ENCODE assay signal across 9 cellular contexts in genomic region chr6:152981219-152981618, GRCh38. TPM values are rescaled to one million over a fixed set of nuclear protein-coding genes. Genes with fewer than 3 reads are reported as not detected.
A peak's percentile ranks its signal among the peaks of the same experiment; 100 is the strongest.
DNase-seq lines count a peak whose midpoint lies in the region; ATAC-seq, FAIRE-seq and TF ChIP-seq lines count a peak whose summit lies in the region.
"Had no signal": no experiment of that assay in that cellular context is flagged by ENCODE, and none has a peak within 500 bp of the region (broad histone marks: within the 10 kb centered on the region; RNA-seq: fewer than 3 reads in every experiment).

No MANE protein-coding gene starts in this region.

- H3K4me1 ChIP-seq in ACC112 (ENCODE audit: control insufficient read depth, insufficient read depth, low read length, unreplicated experiment) (peaks cover 46% of the 10 kb centered on the region), uterus (peaks cover 0 to 11% of the 10 kb centered on the region in 2 donors)

- no peak overlapping the region for H2AFZ ChIP-seq in ACC112 (ENCODE audit: low read length, unreplicated experiment)
- no peak overlapping the region for H2AFZ ChIP-seq in SU-DHL-6 (ENCODE audit: low read depth, low read length, severe bottlenecking)

- no peak for FAIRE-seq in frontal cortex (lab: Jason Lieb, UNC)

- H3K27me3 ChIP-seq in ACC112 (ENCODE audit: insufficient read depth, low read length) (no peaks in the 10 kb centered on the region), GM06990 (replicated peaks; ENCODE audit: control insufficient read depth, insufficient read depth, low read length) (no peaks in the 10 kb centered on the region), SU-DHL-6 (ENCODE audit: low read length) (no peaks in the 10 kb centered on the region), uterus (no peaks in the 10 kb centered on the region)

- H3K27ac ChIP-seq in ACC112 (ENCODE audit: low read depth, low read length) (0 out of 2 replicates have a peak overlapping the region, but pooled peaks have one; percentile 67), SU-DHL-6 (ENCODE audit: low read depth, low read length) (peak overlapping the region; percentile 95; the same call in 1 of the 2 replicates), uterus (no peak overlapping the region)

- no peak for ATAC-seq in GM18909 (IDR thresholded peaks at IDR 0.05; ENCODE audit: poor library complexity, unreplicated experiment)

- peaks cover 91% of the 10 kb centered on the region for H3K79me2 ChIP-seq in ACC112 (ENCODE audit: control insufficient read depth, insufficient read depth, low read length, unreplicated experiment)
- H3K79me2 ChIP-seq in SU-DHL-6 (ENCODE audit: insufficient read depth, low read length): peaks cover 92% of the 10 kb centered on the region

- H3K9ac ChIP-seq in SU-DHL-6 (ENCODE audit: low read length): peak overlapping the region; percentile 100

- no peak for DNase-seq in GM06990 (ENCODE audit: extremely low read depth, insufficient read length)
- DNase-seq in fibroblast of villous mesenchyme (ENCODE audit: low read depth): no peak
- no peak for DNase-seq in uterus
- DNase-seq in frontal cortex (ENCODE audit: low spot score in 2 of 2): no peak
- no peak for DNase-seq in NOMO-1 treated with DMSO at 0.1 percent for 48 hours (lab: John Stamatoyannopoulos, UW; ENCODE audit: unreplicated experiment)
- DNase-seq: GDM1 had no signal

- H3F3A ChIP-seq in SU-DHL-6 (ENCODE audit: insufficient read depth): peaks cover 36% of the 10 kb centered on the region

- H3K9me2 ChIP-seq in SU-DHL-6 (replicated peaks; ENCODE audit: insufficient read depth, low read length): no peaks in the 10 kb centered on the region

- H3K9me3 ChIP-seq in SU-DHL-6 (ENCODE audit: insufficient read depth, low read length): no peaks in the 10 kb centered on the region
- no peaks in the 10 kb centered on the region for H3K9me3 ChIP-seq in uterus

- TF ChIP-seq POLR2A in uterus (IDR thresholded peaks at IDR 0.05): no peak

- peaks cover 8% of the 10 kb centered on the region; the same call in 1 of the 2 replicates for H3K36me3 ChIP-seq in ACC112 (ENCODE audit: insufficient read depth, low read length)
- peaks cover 2% of the 10 kb centered on the region; the same call in 1 of the 2 replicates for H3K36me3 ChIP-seq in GM06990 (ENCODE audit: control insufficient read depth, insufficient read depth, low read length)
- peaks cover 51% of the 10 kb centered on the region for H3K36me3 ChIP-seq in SU-DHL-6 (ENCODE audit: low read length)
- no peaks in the 10 kb centered on the region for H3K36me3 ChIP-seq in uterus

- intact Hi-C loops in uterus (cut with DNase I; ENCODE audit: low total_unique reads): no loop called here

- TF ChIP-seq CTCF in GM06990 (IDR thresholded peaks at IDR 0.05; ENCODE audit: insufficient read depth, low read length, poor library complexity, severe bottlenecking): no peak
- no peak for TF ChIP-seq CTCF in SU-DHL-6 (IDR thresholded peaks at IDR 0.05; ENCODE audit: insufficient read depth, low read length, poor library complexity, severe bottlenecking)
- no peak for TF ChIP-seq CTCF in fibroblast of villous mesenchyme (IDR thresholded peaks at IDR 0.05; ENCODE audit: insufficient read depth, low read depth, low read length)
- TF ChIP-seq CTCF in uterus (IDR thresholded peaks at IDR 0.05): no peak

- H4K20me1 ChIP-seq in SU-DHL-6 (ENCODE audit: low read depth, low read length): peaks cover 53% of the 10 kb centered on the region

- peak overlapping the region; percentile 97 for H3K4me2 ChIP-seq in SU-DHL-6 (ENCODE audit: low read depth, low read length, poor library complexity, severe bottlenecking)

- H3K4me3 ChIP-seq in ACC112 (ENCODE audit: low read depth, low read length) (peak overlapping the region; percentile 98), GM06990 (replicated peaks; ENCODE audit: low read depth, low read length) (peak overlapping the region; percentile 88), SU-DHL-6 (ENCODE audit: insufficient read depth, low read length, poor library complexity, severe bottlenecking) (peak overlapping the region; percentile 88), fibroblast of villous mesenchyme (ENCODE audit: low read depth, low read length) (peak overlapping the region; percentile 85), uterus (no peak overlapping the region)

RNA-seq across cellular contexts. Expression of gene FBXO5, which starts 1.6 kb away (rescaled TPM):
- total RNA-seq in fibroblast of villous mesenchyme: 15.5 and 22.5 TPM in 2 replicates
- 10 to 100 TPM in 1 of 4 donors, 1 to 10 TPM in 3; 1.8 to 27.8 (median 4.6) TPM for total RNA-seq in uterus
- total RNA-seq in frontal cortex: 8.6 TPM

RNA-seq across cellular contexts. Expression of gene MTRF1L, which starts 21.3 kb away (rescaled TPM):
- 19.3 and 28.9 TPM in 2 replicates for total RNA-seq in fibroblast of villous mesenchyme
- 10 to 100 TPM in 3 of 4 donors, 1 to 10 TPM in 1; 9.5 to 26.4 (median 15.7) TPM for total RNA-seq in uterus
- total RNA-seq in frontal cortex: 13.0 TPM

Comparison
In these comparisons a context has a peak if more than half of its experiments do, and no peak if none do; other contexts are left out.
1. H3K27ac ChIP-seq: peak in ACC112 (single experiment) and SU-DHL-6 (single experiment); none in uterus (0 of 2).
2. H3K4me3 ChIP-seq: peak in ACC112 (single experiment), GM06990 (single experiment), SU-DHL-6 (single experiment) and fibroblast of villous mesenchyme (single experiment); none in uterus (0 of 2).